Comparison of ENCODE assay signal across 7 cellular contexts in genomic region chr2:151946856-151947523, GRCh38.
A peak's percentile ranks its signal among the peaks of the same experiment; 100 is the strongest.
DNase-seq lines count a peak whose midpoint lies in the region; ATAC-seq and TF ChIP-seq lines count a peak whose summit lies in the region.

No MANE protein-coding gene starts in this region.

- no peaks in the 10 kb centered on the region for H3K36me3 ChIP-seq in parathyroid adenoma (ENCODE audit: control insufficient read depth, insufficient read depth, low read length)

- H3K4me3 ChIP-seq in GM12864 (ENCODE audit: low read depth, low read length), result no peak overlapping the region
- no peak overlapping the region for H3K4me3 ChIP-seq in parathyroid adenoma (ENCODE audit: low read depth, low read length)

- intact Hi-C loops in Right ventricle myocardium superior (cut with DNase I), result no loop called here

- peak; percentile 8 for DNase-seq in GM12864 (ENCODE audit: low read depth)
- DNase-seq in H4 (ENCODE audit: low spot score), result peak; percentile 22
- peak; percentile 83 for DNase-seq in NAMALWA (ENCODE audit: low spot score)
- peak; percentile 15 for DNase-seq in activated CD8-positive, alpha-beta memory T cell treated with anti-CD3 and anti-CD28 coated beads, Interleukin-2, amount 50 U/mL, for 4 hours
- no peak for DNase-seq in Right ventricle myocardium superior

- H3K27me3 ChIP-seq in parathyroid adenoma (ENCODE audit: control insufficient read depth, insufficient read depth, low read length), result no peaks in the 10 kb centered on the region

- H2AFZ ChIP-seq in parathyroid adenoma, result peak overlapping the region; percentile 80

- no peaks in the 10 kb centered on the region for H3K79me2 ChIP-seq in parathyroid adenoma

- no peak overlapping the region for H3K27ac ChIP-seq in parathyroid adenoma

- H3K9me3 ChIP-seq in parathyroid adenoma (ENCODE audit: control insufficient read depth, low read length), result no peaks in the 10 kb centered on the region

- ATAC-seq in Right ventricle myocardium superior (ENCODE audit: poor library complexity) (peak; percentile 84), HG02623 (IDR thresholded peaks at IDR 0.05; ENCODE audit: unreplicated experiment) (no peak)

- H3K4me2 ChIP-seq in parathyroid adenoma (ENCODE audit: low read length), result peak overlapping the region; percentile 59

- H3K9ac ChIP-seq in parathyroid adenoma, result no peak overlapping the region

- H3K4me1 ChIP-seq in parathyroid adenoma, result peaks cover 5% of the 10 kb centered on the region

- TF ChIP-seq CTCF in GM12864 (IDR thresholded peaks at IDR 0.05; ENCODE audit: low read depth, low read length, missing control alignments) (peak; percentile 69), parathyroid adenoma (IDR thresholded peaks at IDR 0.05) (peak; percentile 46)
